In genomic region chr14:87081004-87081403, GRCh38 we compare ENCODE assay signal across 22 cellular contexts.
"Had no signal": no experiment of that assay in that cellular context is flagged by ENCODE, and none has a peak within 500 bp of the region (broad histone marks: within the 10 kb centered on the region; RNA-seq: fewer than 3 reads in every experiment).

No MANE protein-coding gene starts in this region.

- DNase-seq: activated B cell treated with CpG ODN at 0.5 μM for 24 hours; activated CD4-positive, alpha-beta T cell treated with anti-CD3 and anti-CD28 coated beads, Interleukin-2, amount 50 U/mL, for 1 hour; activated CD8-positive, alpha-beta memory T cell treated with anti-CD3 and anti-CD28 coated beads, Interleukin-2, amount 10 ng/mL, durations not matched to agents 7 days and 5 days; activated CD8-positive, alpha-beta T cell treated with anti-CD3 and anti-CD28 coated beads, Interleukin-2, amount 10 ng/mL, durations not matched to agents 7 days and 5 days; activated naive CD4-positive, alpha-beta T cell; activated T-cell treated with anti-CD3 and anti-CD28 coated beads, Interleukin-2, amount 50 U/mL, for 48 hours; anterior cingulate cortex; dermis blood vessel endothelial cell; effector CD4-positive, alpha-beta T cell; esophagus squamous epithelium; foreskin melanocyte; immature natural killer cell; kidney; left colon; midbrain; naive thymus-derived CD4-positive, alpha-beta T cell; nucleus accumbens; psoas muscle; sigmoid colon; small intestine; stimulated activated CD4-positive, alpha-beta T cell treated with anti-CD3 and anti-CD28 coated beads, Interleukin-4, amount 100 ng/mL, for 24 hours; uterus had no signal

- H3K4me3 ChIP-seq: esophagus squamous epithelium, psoas muscle, sigmoid colon, uterus had no signal
